In genomic region chr4:5034206-5034605, GRCh38 we compare ENCODE assay signal across 25 cellular contexts. TPM values are rescaled to one million over a fixed set of nuclear protein-coding genes. Genes with fewer than 3 reads are reported as not detected.
DNase-seq lines count a peak whose midpoint lies in the region; ATAC-seq and TF ChIP-seq lines count a peak whose summit lies in the region.
"Had no signal": no experiment of that assay in that cellular context is flagged by ENCODE, and none has a peak within 500 bp of the region (broad histone marks: within the 10 kb centered on the region; RNA-seq: fewer than 3 reads in every experiment).

No MANE protein-coding gene starts in this region.

- H2AK5ac ChIP-seq in mesendoderm (ENCODE audit: low read length): no peak overlapping the region

- no peak overlapping the region for H3K56ac ChIP-seq in mesendoderm (ENCODE audit: low read length)

- no peaks in the 10 kb centered on the region for H3K36me3 Mint-ChIP-seq in CD8-positive, alpha-beta T cell
- H3K36me3 Mint-ChIP-seq: activated naive CD4-positive, alpha-beta T cell treated with anti-CD3 and anti-CD28 coated beads, Interleukin-2, amount 50 U/mL, for 24 hours; WTC11 had no signal

- H3K4me3 ChIP-seq in CD8-positive, alpha-beta T cell (ENCODE audit: low read depth, low read length): no peak overlapping the region
- H3K4me3 ChIP-seq in SJCRH30: peak overlapping the region; percentile 32
- H3K4me3 ChIP-seq in stomach: no peak overlapping the region
- H3K4me3 ChIP-seq in mesendoderm (ENCODE audit: low read length): no peak overlapping the region
- H3K4me3 ChIP-seq: mucosa of descending colon, upper lobe of left lung had no signal

- no peak for TF ChIP-seq CTCF in CD8-positive, alpha-beta T cell (IDR thresholded peaks at IDR 0.05)
- no peak for TF ChIP-seq CTCF in stomach (IDR thresholded peaks at IDR 0.05)
- TF ChIP-seq CTCF in GM10266 (IDR thresholded peaks at IDR 0.05; ENCODE audit: control insufficient read depth, insufficient read depth, low read depth, missing control alignments): no peak
- no peak for TF ChIP-seq CTCF in GM13976 (IDR thresholded peaks at IDR 0.05; ENCODE audit: borderline replicate concordance, control extremely low read depth, extremely low read depth, insufficient read depth, missing control alignments)

- no peak overlapping the region for H3K4ac ChIP-seq in mesendoderm (ENCODE audit: low read depth, low read length)

- TF ChIP-seq POLR2A in stomach (IDR thresholded peaks at IDR 0.05): no peak

- no peaks in the 10 kb centered on the region for H3K9me3 ChIP-seq in CD8-positive, alpha-beta T cell (ENCODE audit: low read length)
- H3K9me3 ChIP-seq in SJCRH30 (replicated peaks) (no peaks in the 10 kb centered on the region), stomach (no peaks in the 10 kb centered on the region)
- H3K9me3 ChIP-seq: BE2C, Caco-2, mucosa of descending colon, upper lobe of left lung had no signal

- no peak overlapping the region for H3K18ac ChIP-seq in mesendoderm (ENCODE audit: low read length)

- H3K9ac ChIP-seq in mesendoderm (ENCODE audit: low read length): no peak overlapping the region

- peak overlapping the region; percentile 3 for H3K27ac Mint-ChIP-seq in CD8-positive, alpha-beta T cell
- H3K27ac Mint-ChIP-seq: activated naive CD4-positive, alpha-beta T cell treated with anti-CD3 and anti-CD28 coated beads, Interleukin-2, amount 50 U/mL, for 24 hours; activated T-helper 17 cell treated with anti-CD3 and anti-CD28 coated beads, Interleukin-2, amount 50 U/mL, for 72 hours; WTC11 had no signal

- H3K27ac ChIP-seq in CD8-positive, alpha-beta T cell (ENCODE audit: low read depth, low read length): no peak overlapping the region
- H3K27ac ChIP-seq in SJCRH30 (peak overlapping the region; percentile 79), stomach (peak overlapping the region in 3 of 5 donors; percentile 22 to 63 (median 52)), mesendoderm (ENCODE audit: low read depth, low read length) (no peak overlapping the region)

- ATAC-seq in CD8-positive, alpha-beta T cell: no peak
- ATAC-seq: activated T-helper 17 cell treated with anti-CD3 and anti-CD28 coated beads, Interleukin-2, amount 50 U/mL, for 72 hours; stimulated activated naive CD8-positive, alpha-beta T cell treated with anti-CD3 and anti-CD28 coated beads, Interleukin-15, Interleukin-2, amounts not matched to agents 100 U/mL and 50 U/mL, for 24 hours; WTC11 had no signal

- no peak overlapping the region for H2BK120ac ChIP-seq in mesendoderm (ENCODE audit: low read depth, low read length)

- POLR2A ChIA-PET in CD8-positive, alpha-beta T cell (lab: Charles Lee): no interaction called here

- H3K79me2 ChIP-seq in mesendoderm (ENCODE audit: control insufficient read depth, insufficient read depth, low read length): no peaks in the 10 kb centered on the region

- no peak for TF ChIP-seq EP300 in stomach (IDR thresholded peaks at IDR 0.05)

- H2BK15ac ChIP-seq in mesendoderm (replicated peaks; ENCODE audit: low read depth): no peak overlapping the region

- no peaks in the 10 kb centered on the region for H3K9me3 Mint-ChIP-seq in CD8-positive, alpha-beta T cell
- H3K9me3 Mint-ChIP-seq: activated naive CD4-positive, alpha-beta T cell treated with anti-CD3 and anti-CD28 coated beads, Interleukin-2, amount 50 U/mL, for 24 hours; activated T-helper 17 cell treated with anti-CD3 and anti-CD28 coated beads, Interleukin-2, amount 50 U/mL, for 72 hours had no signal

- H3K23ac ChIP-seq in mesendoderm (ENCODE audit: low read length): no peak overlapping the region

- CTCF ChIA-PET in CD8-positive, alpha-beta T cell (lab: Charles Lee): no interaction called here

- H4K5ac ChIP-seq in mesendoderm (ENCODE audit: low read length): no peak overlapping the region

- WGBS in stomach, 5 donors: 33 to 51% (median 46%) methylated on average over 8 of the region's 8 CpGs
- WGBS in mesendoderm (ENCODE audit: extremely low coverage, insufficient coverage, low lambda C conversion rate): no CpG with 5 or more reads among the region's 8 CpGs

- H3K4me1 Mint-ChIP-seq in CD8-positive, alpha-beta T cell (ENCODE audit: low read depth): peaks cover 12% of the 10 kb centered on the region
- H3K4me1 Mint-ChIP-seq: activated T-helper 17 cell treated with anti-CD3 and anti-CD28 coated beads, Interleukin-2, amount 50 U/mL, for 72 hours had no signal

- no peaks in the 10 kb centered on the region for H3K36me3 ChIP-seq in CD8-positive, alpha-beta T cell (ENCODE audit: insufficient read depth, low read length)
- H3K36me3 ChIP-seq in SJCRH30 (no peaks in the 10 kb centered on the region), stomach (no peaks in the 10 kb centered on the region), mesendoderm (ENCODE audit: control insufficient read depth, insufficient read depth, low read length) (no peaks in the 10 kb centered on the region)
- H3K36me3 ChIP-seq: BE2C, upper lobe of left lung had no signal

- H3K4me3 Mint-ChIP-seq in CD8-positive, alpha-beta T cell: no peak overlapping the region
- H3K4me3 Mint-ChIP-seq: activated naive CD4-positive, alpha-beta T cell treated with anti-CD3 and anti-CD28 coated beads, Interleukin-2, amount 50 U/mL, for 24 hours; activated T-helper 17 cell treated with anti-CD3 and anti-CD28 coated beads, Interleukin-2, amount 50 U/mL, for 72 hours; WTC11 had no signal

- no peak overlapping the region for H2BK5ac ChIP-seq in mesendoderm (ENCODE audit: low read length)

- H3K4me1 ChIP-seq in CD8-positive, alpha-beta T cell (ENCODE audit: insufficient read depth, low read length): no peaks in the 10 kb centered on the region
- H3K4me1 ChIP-seq in SJCRH30: peaks cover 51% of the 10 kb centered on the region
- peaks cover 0 to 49% (median 26%) of the 10 kb centered on the region in 4 donors for H3K4me1 ChIP-seq in stomach
- H3K4me1 ChIP-seq in mesendoderm (ENCODE audit: control insufficient read depth, low read depth, low read length): peaks cover 9% of the 10 kb centered on the region
- H3K4me1 ChIP-seq: BE2C had no signal

- intact Hi-C loops in CD8-positive, alpha-beta T cell (cut with DNase I, micrococcal nuclease): no loop called here
- intact Hi-C loops in stomach (cut with DNase I; ENCODE audit: low total_unique reads): no loop called here

- no peaks in the 10 kb centered on the region for H3K27me3 Mint-ChIP-seq in CD8-positive, alpha-beta T cell (ENCODE audit: low read depth)

- H4K8ac ChIP-seq in mesendoderm (ENCODE audit: low read depth, low read length): no peak overlapping the region

- in situ Hi-C loops in GM13976 (cut with MboI; ENCODE audit: low sequenced_read_pairs, unreplicated experiment): no loop called here

- no peak overlapping the region for H3K4me2 ChIP-seq in mesendoderm (ENCODE audit: low read length)

- no peak for DNase-seq in CD8-positive, alpha-beta T cell
- peak; percentile 57 to 59 for DNase-seq in SJCRH30
- DNase-seq in fibroblast of peridontal ligament (ENCODE audit: extremely low read depth): peak; percentile 27
- DNase-seq in stomach: no peak
- no peak for DNase-seq in GM10266 (ENCODE audit: extremely low spot score)
- DNase-seq in mesendoderm: no peak
- no peak for DNase-seq in GM13976 (ENCODE audit: low spot score)
- no peak for DNase-seq in NOMO-1 (lab: John Stamatoyannopoulos, UW; ENCODE audit: unreplicated experiment in 2 of 2)
- DNase-seq: BE2C; Caco-2; GOT3; left ventricle myocardium superior; mucosa of descending colon; NCI-H1105 treated with DMSO at 0.1 percent for 48 hours; NCI-H2029; NCI-H226; NCI-H748 treated with DMSO at 0.1 percent for 48 hours; right cardiac atrium; stimulated activated naive CD8-positive, alpha-beta T cell treated with anti-CD3 and anti-CD28 coated beads, Interleukin-15, Interleukin-2, amounts not matched to agents 100 U/mL and 50 U/mL, for 24 hours; T1000; upper lobe of left lung had no signal

- H3K27me3 ChIP-seq in CD8-positive, alpha-beta T cell (ENCODE audit: insufficient read depth, low read length): no peaks in the 10 kb centered on the region
- H3K27me3 ChIP-seq in SJCRH30: no peaks in the 10 kb centered on the region
- H3K27me3 ChIP-seq in stomach: no peaks in the 10 kb centered on the region
- no peaks in the 10 kb centered on the region for H3K27me3 ChIP-seq in mesendoderm (ENCODE audit: insufficient read depth, low read length, poor library complexity)
- H3K27me3 ChIP-seq: BE2C, upper lobe of left lung had no signal

- no peaks in the 10 kb centered on the region for H3K79me1 ChIP-seq in mesendoderm (ENCODE audit: low read length)

RNA-seq across cellular contexts. Expression of gene CYTL1, which starts 14.9 kb away (rescaled TPM):
- total RNA-seq in CD8-positive, alpha-beta T cell: not detected
- 6.6 and 8.1 TPM in 2 replicates for total RNA-seq in SJCRH30 (2014; rRNA removed; shearing (Covaris generic))
- 1 to 10 TPM in 2 of 5 donors, not detected in 3; 1.3 to 5.1 TPM for total RNA-seq in stomach
- polyA plus RNA-seq in stomach: 1 to 10 TPM in 2 of 3 donors, under 1 TPM in 1; 0.95 to 1.7 (median 1.4) TPM
- polyA plus RNA-seq in mesendoderm (2013, experiment 1 of 2): 10.5 TPM
- polyA plus RNA-seq in mesendoderm (2013, experiment 2 of 2): 11.0 TPM
- total RNA-seq: activated T-helper 17 cell treated with anti-CD3 and anti-CD28 coated beads, Interleukin-2, amount 50 U/mL, for 72 hours; Caco-2 had no signal
- polyA plus RNA-seq: neural cell had no signal

RNA-seq across cellular contexts. Expression of gene STK32B, which starts 17.1 kb away (rescaled TPM):
- total RNA-seq in CD8-positive, alpha-beta T cell: not detected
- 0.10 and 0.20 TPM in 2 replicates for total RNA-seq in SJCRH30 (2014; rRNA removed; shearing (Covaris generic))
- total RNA-seq in stomach: 1 to 10 TPM; 1.8 to 5.5 (median 4.3) TPM
- 1 to 10 TPM in 2 of 3 donors, under 1 TPM in 1; 0.61 to 1.5 (median 1.1) TPM for polyA plus RNA-seq in stomach
- polyA plus RNA-seq in mesendoderm (2013, experiment 1 of 2): 0.83 TPM
- 0.88 TPM for polyA plus RNA-seq in mesendoderm (2013, experiment 2 of 2)
- total RNA-seq: activated T-helper 17 cell treated with anti-CD3 and anti-CD28 coated beads, Interleukin-2, amount 50 U/mL, for 72 hours had no signal

Comparison
In these comparisons a context has a peak if more than half of its experiments do, and no peak if none do; other contexts are left out.
1. DNase-seq: peak in SJCRH30 (2 of 2) and fibroblast of peridontal ligament (single experiment); none in CD8-positive, alpha-beta T cell (0 of 7), stomach (single experiment), GM10266 (single experiment), mesendoderm (single experiment), GM13976 (single experiment) and NOMO-1 (0 of 2).
2. H3K27ac ChIP-seq: peak in SJCRH30 (single experiment) and stomach (3 of 5); none in CD8-positive, alpha-beta T cell (single experiment) and mesendoderm (single experiment).